2 cellular contexts compared by ENCODE assay signal in the genomic region with DNA sequence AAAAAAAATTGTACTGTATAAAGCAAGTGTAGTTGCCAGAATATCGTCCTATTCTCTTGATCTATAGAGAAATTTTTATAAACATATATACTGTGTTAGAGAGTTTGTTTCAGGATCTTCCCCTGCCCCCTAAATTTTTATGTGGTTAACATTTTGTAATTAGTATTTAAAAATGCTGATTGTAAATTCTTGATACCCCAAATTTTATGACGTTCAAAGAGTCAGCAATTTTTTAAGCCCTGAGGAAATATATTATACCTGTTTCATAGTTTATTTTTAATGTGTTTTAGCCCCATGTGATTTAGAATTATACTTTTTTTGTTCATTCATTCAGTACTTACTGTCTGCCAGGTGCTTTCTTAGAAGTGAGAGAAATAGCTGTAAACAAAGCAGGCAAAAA.
TF ChIP-seq lines count a peak whose summit lies in the region.

No MANE protein-coding gene starts in this region.

TF ChIP-seq in SK-N-SH, 30 proteins besides CTCF, POLR2A, EP300 and RAD21 (continued from another document):
- TF ChIP-seq, protein P1, sequence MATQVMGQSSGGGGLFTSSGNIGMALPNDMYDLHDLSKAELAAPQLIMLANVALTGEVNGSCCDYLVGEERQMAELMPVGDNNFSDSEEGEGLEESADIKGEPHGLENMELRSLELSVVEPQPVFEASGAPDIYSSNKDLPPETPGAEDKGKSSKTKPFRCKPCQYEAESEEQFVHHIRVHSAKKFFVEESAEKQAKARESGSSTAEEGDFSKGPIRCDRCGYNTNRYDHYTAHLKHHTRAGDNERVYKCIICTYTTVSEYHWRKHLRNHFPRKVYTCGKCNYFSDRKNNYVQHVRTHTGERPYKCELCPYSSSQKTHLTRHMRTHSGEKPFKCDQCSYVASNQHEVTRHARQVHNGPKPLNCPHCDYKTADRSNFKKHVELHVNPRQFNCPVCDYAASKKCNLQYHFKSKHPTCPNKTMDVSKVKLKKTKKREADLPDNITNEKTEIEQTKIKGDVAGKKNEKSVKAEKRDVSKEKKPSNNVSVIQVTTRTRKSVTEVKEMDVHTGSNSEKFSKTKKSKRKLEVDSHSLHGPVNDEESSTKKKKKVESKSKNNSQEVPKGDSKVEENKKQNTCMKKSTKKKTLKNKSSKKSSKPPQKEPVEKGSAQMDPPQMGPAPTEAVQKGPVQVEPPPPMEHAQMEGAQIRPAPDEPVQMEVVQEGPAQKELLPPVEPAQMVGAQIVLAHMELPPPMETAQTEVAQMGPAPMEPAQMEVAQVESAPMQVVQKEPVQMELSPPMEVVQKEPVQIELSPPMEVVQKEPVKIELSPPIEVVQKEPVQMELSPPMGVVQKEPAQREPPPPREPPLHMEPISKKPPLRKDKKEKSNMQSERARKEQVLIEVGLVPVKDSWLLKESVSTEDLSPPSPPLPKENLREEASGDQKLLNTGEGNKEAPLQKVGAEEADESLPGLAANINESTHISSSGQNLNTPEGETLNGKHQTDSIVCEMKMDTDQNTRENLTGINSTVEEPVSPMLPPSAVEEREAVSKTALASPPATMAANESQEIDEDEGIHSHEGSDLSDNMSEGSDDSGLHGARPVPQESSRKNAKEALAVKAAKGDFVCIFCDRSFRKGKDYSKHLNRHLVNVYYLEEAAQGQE (IDR thresholded peaks at IDR 0.05; ENCODE audit: low read depth, low read length), result no peak
- TF ChIP-seq FOXM1 (IDR thresholded peaks at IDR 0.05; ENCODE audit: low read depth) (no peak), SIN3A (IDR thresholded peaks at IDR 0.05; ENCODE audit: borderline replicate concordance, low read depth, low read length) (no peak), TEAD4 (IDR thresholded peaks at IDR 0.05; ENCODE audit: borderline replicate concordance, insufficient read depth) (no peak), FOSL2 (IDR thresholded peaks at IDR 0.05; ENCODE audit: borderline replicate concordance, low read depth) (no peak), RXRA (IDR thresholded peaks at IDR 0.05; ENCODE audit: borderline replicate concordance, low read depth) (no peak), GATA2 (CRISPR knock-in tag; IDR thresholded peaks at IDR 0.05) (no peak), TCF12 (IDR thresholded peaks at IDR 0.05) (no peak)
- TF ChIP-seq, protein P2, sequence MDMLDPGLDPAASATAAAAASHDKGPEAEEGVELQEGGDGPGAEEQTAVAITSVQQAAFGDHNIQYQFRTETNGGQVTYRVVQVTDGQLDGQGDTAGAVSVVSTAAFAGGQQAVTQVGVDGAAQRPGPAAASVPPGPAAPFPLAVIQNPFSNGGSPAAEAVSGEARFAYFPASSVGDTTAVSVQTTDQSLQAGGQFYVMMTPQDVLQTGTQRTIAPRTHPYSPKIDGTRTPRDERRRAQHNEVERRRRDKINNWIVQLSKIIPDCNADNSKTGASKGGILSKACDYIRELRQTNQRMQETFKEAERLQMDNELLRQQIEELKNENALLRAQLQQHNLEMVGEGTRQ (IDR thresholded peaks at IDR 0.05; ENCODE audit: borderline replicate concordance, low read depth, low read length), result no peak
- TF ChIP-seq, protein P3, sequence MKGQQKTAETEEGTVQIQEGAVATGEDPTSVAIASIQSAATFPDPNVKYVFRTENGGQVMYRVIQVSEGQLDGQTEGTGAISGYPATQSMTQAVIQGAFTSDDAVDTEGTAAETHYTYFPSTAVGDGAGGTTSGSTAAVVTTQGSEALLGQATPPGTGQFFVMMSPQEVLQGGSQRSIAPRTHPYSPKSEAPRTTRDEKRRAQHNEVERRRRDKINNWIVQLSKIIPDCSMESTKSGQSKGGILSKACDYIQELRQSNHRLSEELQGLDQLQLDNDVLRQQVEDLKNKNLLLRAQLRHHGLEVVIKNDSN (IDR thresholded peaks at IDR 0.05; ENCODE audit: borderline replicate concordance, low read depth), result no peak

TF ChIP-seq in SK-N-SH treated with all-trans-retinoic acid at 6 μM for 48 hours, 23 proteins besides CTCF, POLR2A, EP300 and RAD21 (continued from another document):
- TF ChIP-seq POU6F1 (CRISPR knock-in tag; IDR thresholded peaks at IDR 0.05; ENCODE audit: borderline replicate concordance, low read depth), result no peak
- no peak for TF ChIP-seq TCF4 (CRISPR knock-in tag; IDR thresholded peaks at IDR 0.05; ENCODE audit: borderline replicate concordance)
- TF ChIP-seq ARNTL (CRISPR knock-in tag; IDR thresholded peaks at IDR 0.05; ENCODE audit: borderline replicate concordance, low read depth), result no peak
- TF ChIP-seq, protein P4, sequence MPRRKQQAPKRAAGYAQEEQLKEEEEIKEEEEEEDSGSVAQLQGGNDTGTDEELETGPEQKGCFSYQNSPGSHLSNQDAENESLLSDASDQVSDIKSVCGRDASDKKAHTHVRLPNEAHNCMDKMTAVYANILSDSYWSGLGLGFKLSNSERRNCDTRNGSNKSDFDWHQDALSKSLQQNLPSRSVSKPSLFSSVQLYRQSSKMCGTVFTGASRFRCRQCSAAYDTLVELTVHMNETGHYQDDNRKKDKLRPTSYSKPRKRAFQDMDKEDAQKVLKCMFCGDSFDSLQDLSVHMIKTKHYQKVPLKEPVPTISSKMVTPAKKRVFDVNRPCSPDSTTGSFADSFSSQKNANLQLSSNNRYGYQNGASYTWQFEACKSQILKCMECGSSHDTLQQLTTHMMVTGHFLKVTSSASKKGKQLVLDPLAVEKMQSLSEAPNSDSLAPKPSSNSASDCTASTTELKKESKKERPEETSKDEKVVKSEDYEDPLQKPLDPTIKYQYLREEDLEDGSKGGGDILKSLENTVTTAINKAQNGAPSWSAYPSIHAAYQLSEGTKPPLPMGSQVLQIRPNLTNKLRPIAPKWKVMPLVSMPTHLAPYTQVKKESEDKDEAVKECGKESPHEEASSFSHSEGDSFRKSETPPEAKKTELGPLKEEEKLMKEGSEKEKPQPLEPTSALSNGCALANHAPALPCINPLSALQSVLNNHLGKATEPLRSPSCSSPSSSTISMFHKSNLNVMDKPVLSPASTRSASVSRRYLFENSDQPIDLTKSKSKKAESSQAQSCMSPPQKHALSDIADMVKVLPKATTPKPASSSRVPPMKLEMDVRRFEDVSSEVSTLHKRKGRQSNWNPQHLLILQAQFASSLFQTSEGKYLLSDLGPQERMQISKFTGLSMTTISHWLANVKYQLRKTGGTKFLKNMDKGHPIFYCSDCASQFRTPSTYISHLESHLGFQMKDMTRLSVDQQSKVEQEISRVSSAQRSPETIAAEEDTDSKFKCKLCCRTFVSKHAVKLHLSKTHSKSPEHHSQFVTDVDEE (CRISPR knock-in tag; IDR thresholded peaks at IDR 0.05), result no peak
TF ChIP-seq in SK-N-SH treated with all-trans-retinoic acid at 6 μM for 48 hours: peak in this region for 0.
